9 cellular contexts compared by ENCODE assay signal in the genomic region with DNA sequence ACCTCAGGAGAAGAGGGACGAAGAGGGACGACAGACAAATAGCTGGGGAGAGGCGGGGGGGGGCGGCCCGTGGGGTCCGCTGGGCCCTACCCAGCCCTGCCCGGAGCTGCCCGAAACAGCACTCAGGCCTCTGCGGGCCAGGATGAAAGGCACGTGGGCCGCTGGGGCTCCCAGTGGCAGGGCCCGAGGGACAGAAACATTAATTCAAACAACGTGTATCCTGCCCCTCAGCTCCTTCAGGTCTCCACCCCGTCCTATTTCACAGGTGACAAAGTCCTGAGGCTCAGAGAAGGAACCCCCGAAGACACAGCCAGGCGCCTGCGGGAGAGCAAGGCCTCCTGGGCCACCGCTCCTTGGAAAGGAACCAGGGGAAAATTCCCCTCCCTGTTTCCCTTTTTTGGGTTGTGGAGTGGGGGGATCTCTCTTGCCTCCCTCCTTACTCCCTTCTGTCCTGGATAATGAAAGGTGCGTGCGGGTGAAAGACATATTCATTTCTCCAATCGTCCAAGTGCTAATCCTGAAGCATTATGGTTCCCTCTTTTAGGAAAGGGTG.
A peak's percentile ranks its signal among the peaks of the same experiment; 100 is the strongest.
DNase-seq lines count a peak whose midpoint lies in the region; ATAC-seq, FAIRE-seq and TF ChIP-seq lines count a peak whose summit lies in the region.
"Had no signal": no experiment of that assay in that cellular context is flagged by ENCODE, and none has a peak within 500 bp of the region (broad histone marks: within the 10 kb centered on the region; RNA-seq: fewer than 3 reads in every experiment).

No MANE protein-coding gene starts in this region.

- no peak for TF ChIP-seq EP300 in gastroesophageal sphincter (IDR thresholded peaks at IDR 0.05)

- H3K4me2 ChIP-seq in smooth muscle cell, result peak overlapping the region; percentile 96

- H3K9me3 ChIP-seq in HUES64 (ENCODE audit: insufficient read depth, low read depth, low read length) (peaks cover 6% of the 10 kb centered on the region; the same call in 1 of the 2 replicates), gastroesophageal sphincter (no peaks in the 10 kb centered on the region), smooth muscle cell (replicated peaks; ENCODE audit: low read depth) (no peaks in the 10 kb centered on the region)

- H3K36me3 ChIP-seq in HUES64 (ENCODE audit: insufficient read depth, low read length) (no peaks in the 10 kb centered on the region), gastroesophageal sphincter (no peaks in the 10 kb centered on the region), smooth muscle cell (ENCODE audit: low read depth) (no peaks in the 10 kb centered on the region)

- no peaks in the 10 kb centered on the region for H3K79me2 ChIP-seq in smooth muscle cell (ENCODE audit: low read depth)

- H3F3A ChIP-seq in smooth muscle cell (ENCODE audit: low read depth), result no peaks in the 10 kb centered on the region

- DNase-seq in smooth muscle cell (lab: John Stamatoyannopoulos, UW; ENCODE audit: unreplicated experiment), result no peak
- no peak for DNase-seq in NCI-H446 treated with DMSO at 0.1 percent for 48 hours (lab: John Stamatoyannopoulos, UW)
- no peak for DNase-seq in GM10266 (ENCODE audit: extremely low spot score)
- no peak for DNase-seq in NCI-H510A treated with DMSO at 0.1 percent for 48 hours (lab: John Stamatoyannopoulos, UW)
- DNase-seq in D721Med (ENCODE audit: insufficient read length, low spot score), result no peak

- ATAC-seq in GM19463 (IDR thresholded peaks at IDR 0.05; ENCODE audit: unreplicated experiment), result peak; percentile 39
- ATAC-seq in gastroesophageal sphincter, result peak; percentile 40

- no peak for TF ChIP-seq CTCF in gastroesophageal sphincter (IDR thresholded peaks at IDR 0.05)
- no peak for TF ChIP-seq CTCF in smooth muscle cell (IDR thresholded peaks at IDR 0.05; ENCODE audit: borderline replicate concordance, insufficient read depth, poor library complexity, severe bottlenecking)
- TF ChIP-seq CTCF in GM10266 (IDR thresholded peaks at IDR 0.05; ENCODE audit: control insufficient read depth, insufficient read depth, low read depth, missing control alignments), result no peak
- TF ChIP-seq CTCF in D721Med (IDR thresholded peaks at IDR 0.05; ENCODE audit: insufficient read depth, missing control alignments), result no peak

- H3K27me3 ChIP-seq in HUES64 (ENCODE audit: insufficient read depth, low read length) (peaks cover 25% of the 10 kb centered on the region), gastroesophageal sphincter (peaks cover 6% of the 10 kb centered on the region), smooth muscle cell (ENCODE audit: low read depth) (peaks cover 41% of the 10 kb centered on the region)

- H4K20me1 ChIP-seq in smooth muscle cell (ENCODE audit: low read depth), result no peaks in the 10 kb centered on the region

- TF ChIP-seq POLR2A in gastroesophageal sphincter (IDR thresholded peaks at IDR 0.05), result no peak

- H3K4me1 ChIP-seq in HUES64 (ENCODE audit: insufficient read depth, low read length) (peaks cover 7% of the 10 kb centered on the region; the same call in 1 of the 2 replicates), gastroesophageal sphincter (peaks cover 0 to 30% (median 5%) of the 10 kb centered on the region in 3 donors), smooth muscle cell (ENCODE audit: low read depth) (no peaks in the 10 kb centered on the region)

- WGBS in HUES64, result 21% methylated on average over 21 of the region's 21 CpGs
- 36 to 39% methylated on average over 4 to 6 of the region's 21 CpGs for WGBS in gastroesophageal sphincter (ENCODE audit: low coverage in 1 of 2), 2 donors
- 33% methylated on average over 17 of the region's 21 CpGs for WGBS in smooth muscle cell (ENCODE audit: low lambda C conversion rate)

- FAIRE-seq in D721Med (lab: Jason Lieb, UNC), result no peak

- H3K4me3 ChIP-seq in HUES64 (ENCODE audit: low read length) (peak overlapping the region; percentile 79), gastroesophageal sphincter (peak overlapping the region; percentile 44 to 64), smooth muscle cell (peak overlapping the region; percentile 66)
- H3K4me3 ChIP-seq: SK-N-MC had no signal

- H3K9ac ChIP-seq in HUES64 (ENCODE audit: low read depth, low read length) (peak overlapping the region; percentile 29), smooth muscle cell (ENCODE audit: low read depth) (no peak overlapping the region)

- peak overlapping the region; percentile 41; the same call in 1 of the 2 replicates for H3K27ac ChIP-seq in HUES64 (ENCODE audit: low read depth, low read length)
- peak overlapping the region in 3 of 4 donors; percentile 54 to 71 (median 56) for H3K27ac ChIP-seq in gastroesophageal sphincter
- H3K27ac ChIP-seq in smooth muscle cell (ENCODE audit: low read depth), result no peak overlapping the region
- H3K27ac ChIP-seq: SK-N-MC had no signal

- H2AFZ ChIP-seq in smooth muscle cell (ENCODE audit: low read depth), result peak overlapping the region; percentile 76
